In the genomic region with DNA sequence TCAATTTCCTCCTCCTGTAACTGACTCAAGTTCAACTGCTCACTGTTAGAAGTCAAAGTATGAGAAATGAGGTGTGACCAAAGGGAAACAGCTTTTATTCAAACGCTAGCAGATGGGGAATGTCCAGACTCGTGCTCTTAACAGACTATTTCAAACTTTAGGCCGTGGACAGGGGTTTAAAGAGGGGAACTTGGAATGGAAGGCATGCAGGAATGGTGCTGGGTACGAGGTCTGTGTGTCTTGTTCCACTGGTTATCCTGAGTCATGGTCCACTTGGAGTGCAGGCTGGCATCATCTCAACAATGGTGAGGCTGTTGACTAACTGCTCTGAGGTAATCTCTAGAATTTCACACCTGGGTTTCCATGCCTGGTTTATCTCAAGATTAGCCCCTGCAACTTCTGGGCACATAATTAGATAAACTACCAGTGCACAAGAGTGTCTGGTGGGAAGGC, we compare ENCODE assay signal across 15 cellular contexts. TPM values are rescaled to one million over a fixed set of nuclear protein-coding genes. Genes with fewer than 3 reads are reported as not detected.
DNase-seq lines count a peak whose midpoint lies in the region; ATAC-seq and TF ChIP-seq lines count a peak whose summit lies in the region.
"Had no signal": no experiment of that assay in that cellular context is flagged by ENCODE, and none has a peak within 500 bp of the region (broad histone marks: within the 10 kb centered on the region; RNA-seq: fewer than 3 reads in every experiment).

No MANE protein-coding gene starts in this region.

- H3K4me1 ChIP-seq in Loucy (ENCODE audit: insufficient read depth, low read length, poor library complexity, severe bottlenecking) = peaks cover 74% of the 10 kb centered on the region
- no peaks in the 10 kb centered on the region for H3K4me1 ChIP-seq in mesodermal cell (ENCODE audit: control insufficient read depth, insufficient read depth, low read length, poor library complexity, severe bottlenecking)

- peak overlapping the region; percentile 74 for H3K4me2 ChIP-seq in Loucy (ENCODE audit: low read depth, low read length, poor library complexity, severe bottlenecking)

- DNase-seq in BJ (ENCODE audit: low read depth) = peak; percentile 58
- DNase-seq in chondrocyte (ENCODE audit: low spot score) = no peak
- DNase-seq in activated CD8-positive, alpha-beta memory T cell treated with anti-CD3 and anti-CD28 coated beads for 24 hours = no peak
- no peak for DNase-seq in NCI-H446 (lab: John Stamatoyannopoulos, UW)
- DNase-seq: activated CD4-positive, CD25-positive, alpha-beta regulatory T cell; hippocampal formation; naive B cell; NCI-H1417 treated with DMSO at 0.1 percent for 48 hours; RPMI8226; stimulated activated naive CD8-positive, alpha-beta T cell treated with anti-CD3 and anti-CD28 coated beads, Interleukin-15, Interleukin-2, amounts not matched to agents 100 U/mL and 50 U/mL, for 24 hours had no signal

- POLR2A ChIA-PET in BJ (lab: Charles Lee) = no interaction called here

- TF ChIP-seq CTCF in BJ (IDR thresholded peaks at IDR 0.05; ENCODE audit: insufficient read depth, low read depth, low read length) (no peak), Loucy (conservative IDR thresholded peaks at IDR 0.05; ENCODE audit: low read length) (no peak), chondrocyte (IDR thresholded peaks at IDR 0.05) (no peak)

- peak overlapping the region; percentile 72 for H2AFZ ChIP-seq in Loucy (ENCODE audit: low read length)

- peaks cover 24% of the 10 kb centered on the region for H3K79me2 ChIP-seq in Loucy (ENCODE audit: insufficient read depth, low read length)

- no peaks in the 10 kb centered on the region for H3K36me3 Mint-ChIP-seq in chondrocyte (ENCODE audit: low read depth)
- H3K36me3 Mint-ChIP-seq: naive B cell had no signal

- H3K9me2 ChIP-seq in Loucy (replicated peaks; ENCODE audit: low read depth, low read length) = no peaks in the 10 kb centered on the region

- H3K4me3 ChIP-seq in BJ (ENCODE audit: low read depth, low read length) = no peak overlapping the region
- peak overlapping the region; percentile 69 for H3K4me3 ChIP-seq in Loucy (ENCODE audit: low read length, poor library complexity, severe bottlenecking)
- no peak overlapping the region for H3K4me3 ChIP-seq in mesodermal cell (ENCODE audit: extremely low read depth, insufficient read depth, low read length, poor library complexity, severe bottlenecking)

- ATAC-seq in HG03159 (IDR thresholded peaks at IDR 0.05; ENCODE audit: unreplicated experiment) (no peak), GM18873 (IDR thresholded peaks at IDR 0.05; ENCODE audit: low FRiP score, unreplicated experiment) (no peak)
- ATAC-seq: stimulated activated naive CD8-positive, alpha-beta T cell treated with anti-CD3 and anti-CD28 coated beads, Interleukin-15, Interleukin-2, amounts not matched to agents 100 U/mL and 50 U/mL, for 24 hours had no signal

- H3K27ac Mint-ChIP-seq in chondrocyte (ENCODE audit: unreplicated experiment) = peak overlapping the region; percentile 2
- H3K27ac Mint-ChIP-seq: dendritic cell treated with granulocyte-macrophage colony-stimulating factor and Interleukin-4, amounts not matched to agents 40 ng/mL and 50 ng/mL, for 4 days; naive B cell had no signal

- no peaks in the 10 kb centered on the region for H3K27me3 Mint-ChIP-seq in chondrocyte (ENCODE audit: low read depth)
- H3K27me3 Mint-ChIP-seq: dendritic cell treated with granulocyte-macrophage colony-stimulating factor and Interleukin-4, amounts not matched to agents 40 ng/mL and 50 ng/mL, for 4 days had no signal

- H3K9ac ChIP-seq in Loucy (ENCODE audit: low read depth, low read length, poor library complexity, severe bottlenecking) = peak overlapping the region; percentile 79

- no peaks in the 10 kb centered on the region for H3K36me3 ChIP-seq in BJ (ENCODE audit: control insufficient read depth, insufficient read depth, low read length)
- no peaks in the 10 kb centered on the region for H3K36me3 ChIP-seq in Loucy (ENCODE audit: insufficient read depth, low read length)
- no peaks in the 10 kb centered on the region for H3K36me3 ChIP-seq in mesodermal cell (ENCODE audit: control insufficient read depth, insufficient read depth, low read length)

- 54 to 75% methylated on average over 2 to 4 of the region's 4 CpGs for WGBS in mesodermal cell (ENCODE audit: insufficient coverage in 2 of 2), 2 experiments

- peaks cover 15% of the 10 kb centered on the region for H3K4me1 Mint-ChIP-seq in chondrocyte (ENCODE audit: low read depth)

- H3F3A ChIP-seq in Loucy (ENCODE audit: low read depth) = no peaks in the 10 kb centered on the region

- no peak overlapping the region for H3K4me3 Mint-ChIP-seq in chondrocyte (ENCODE audit: unreplicated experiment)
- H3K4me3 Mint-ChIP-seq: dendritic cell treated with granulocyte-macrophage colony-stimulating factor and Interleukin-4, amounts not matched to agents 40 ng/mL and 50 ng/mL, for 4 days; naive B cell had no signal

- no peaks in the 10 kb centered on the region for H3K27me3 ChIP-seq in BJ (ENCODE audit: control insufficient read depth, insufficient read depth, low read length)
- no peaks in the 10 kb centered on the region for H3K27me3 ChIP-seq in Loucy (ENCODE audit: insufficient read depth, low read length, poor library complexity, severe bottlenecking)

- H3K9me3 ChIP-seq in Loucy (ENCODE audit: insufficient read depth, low read depth, low read length) (no peaks in the 10 kb centered on the region), mesodermal cell (ENCODE audit: control insufficient read depth, low read length) (no peaks in the 10 kb centered on the region)

- peak overlapping the region; percentile 67 for H3K27ac ChIP-seq in mesodermal cell (ENCODE audit: low read depth, low read length, severe bottlenecking)

- CTCF ChIA-PET in BJ (lab: Yijun Ruan, JAX) = interaction anchor here (0.9 to 1.5 kb wide), 4 partner anchors 10 to 113 kb away, joined by 3 to 5 read pairs (median 4); no protein-coding TSS in a partner anchor

- no peaks in the 10 kb centered on the region for H4K20me1 ChIP-seq in Loucy (ENCODE audit: insufficient read depth, low read length, poor library complexity, severe bottlenecking)

- peaks cover under 1% of the 10 kb centered on the region for H3K9me3 Mint-ChIP-seq in chondrocyte (ENCODE audit: low read depth)
- H3K9me3 Mint-ChIP-seq: dendritic cell treated with granulocyte-macrophage colony-stimulating factor and Interleukin-4, amounts not matched to agents 40 ng/mL and 50 ng/mL, for 4 days had no signal

RNA-seq across cellular contexts. Expression of gene DNAAF4, which starts 22.9 kb away (rescaled TPM):
- polyA plus RNA-seq in BJ (2011; rRNA removed) = 1.0 and 1.1 TPM in 2 replicates
- polyA minus RNA-seq in BJ (2011; rRNA and poly(A)+ RNA removed) = 1.2 TPM in 1 of 2 replicates, not detected in the other
- total RNA-seq in chondrocyte = 0.82 to 4.4 TPM (median 1.8 TPM) in 3 replicates
- 3.1 TPM for polyA plus RNA-seq in mesodermal cell (2013, experiment 1 of 2)
- 6.4 TPM for polyA plus RNA-seq in mesodermal cell (2013, experiment 2 of 2)

RNA-seq across cellular contexts. Expression of gene PYGO1, which starts 57.3 kb away (rescaled TPM):
- polyA plus RNA-seq in BJ (2011; rRNA removed) = 3.1 and 6.7 TPM in 2 replicates
- polyA minus RNA-seq in BJ (2011; rRNA and poly(A)+ RNA removed) = 2.5 and 4.4 TPM in 2 replicates
- 20.3 to 21.0 TPM (median 20.5 TPM) in 3 replicates for total RNA-seq in chondrocyte
- polyA plus RNA-seq in mesodermal cell (2013, experiment 1 of 2) = 9.8 TPM
- 12.1 TPM for polyA plus RNA-seq in mesodermal cell (2013, experiment 2 of 2)
